Comparison of ENCODE assay signal across 31 cellular contexts in the genomic region with DNA sequence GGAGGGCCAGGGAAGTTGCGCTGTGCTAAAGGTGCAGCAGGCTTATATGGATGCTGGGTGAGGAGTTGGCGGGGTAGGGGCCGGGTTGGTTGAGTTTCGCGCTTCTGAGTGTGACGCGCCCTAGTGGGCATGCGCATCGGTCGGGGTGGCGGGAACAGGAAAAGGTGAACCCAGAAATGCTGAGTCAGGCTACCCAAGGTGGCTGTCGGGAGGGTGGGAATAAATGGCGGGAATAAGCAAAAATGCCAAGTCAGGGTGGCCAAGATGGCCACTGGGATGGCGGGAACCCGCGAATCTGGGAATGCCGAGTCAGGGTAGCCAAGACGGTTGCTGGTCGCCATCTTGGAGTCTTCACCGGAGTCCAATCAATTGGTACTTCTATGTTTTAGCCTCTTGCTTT.
"Had no signal": no experiment of that assay in that cellular context is flagged by ENCODE, and none has a peak within 500 bp of the region (broad histone marks: within the 10 kb centered on the region; RNA-seq: fewer than 3 reads in every experiment).

No MANE protein-coding gene starts in this region.

- H3K36me3 ChIP-seq: adrenal gland, esophagus muscularis mucosa, gastrocnemius medialis, heart left ventricle, WERI-Rb-1 had no signal

- H3K27ac ChIP-seq: adrenal gland, body of pancreas, esophagus muscularis mucosa, foreskin keratinocyte, gastrocnemius medialis, heart left ventricle, WERI-Rb-1 had no signal

- FAIRE-seq: colon had no signal

- DNase-seq: activated B cell treated with CpG ODN at 0.5 μM for 24 hours; activated CD4-positive, alpha-beta T cell treated with anti-CD3 and anti-CD28 coated beads for 48 hours; activated CD4-positive, alpha-beta T cell treated with anti-CD3 and anti-CD28 coated beads, Interleukin-2, amount 50 U/mL, for 1 hour; activated CD4-positive, alpha-beta T cell treated with anti-CD3 and anti-CD28 coated beads, Interleukin-2, amount 50 U/mL, for 48 hours; activated CD8-positive, alpha-beta memory T cell treated with anti-CD3 and anti-CD28 coated beads for 24 hours; activated CD8-positive, alpha-beta T cell treated with anti-CD3 and anti-CD28 coated beads for 36 hours; activated effector memory CD4-positive, alpha-beta T cell treated with anti-CD3 and anti-CD28 coated beads, Interleukin-2, amount 50 U/mL, for 16 hours; activated naive CD4-positive, alpha-beta T cell treated with anti-CD3 and anti-CD28 coated beads for 36 hours; activated naive CD8-positive, alpha-beta T cell treated with anti-CD3 and anti-CD28 coated beads for 36 hours; activated naive CD8-positive, alpha-beta T cell treated with anti-CD3 and anti-CD28 coated beads, Interleukin-2, amount 50 U/mL, for 24 hours; activated T-cell treated with anti-CD3 and anti-CD28 coated beads, Interleukin-2, amount 50 U/mL, for 1 hour; activated T-cell treated with anti-CD3 and anti-CD28 coated beads, Interleukin-2, amount 50 U/mL, for 48 hours; adrenal gland; amygdala; aorta; body of pancreas; caudate nucleus; cortex of kidney; dermis blood vessel endothelial cell; effector CD4-positive, alpha-beta T cell; effector memory CD8-positive, alpha-beta T cell; erythroblast; foreskin keratinocyte; gastrocnemius medialis; glutamatergic neuron; heart left ventricle; T1000; WERI-Rb-1 had no signal

- H3K27me3 ChIP-seq: adrenal gland, body of pancreas, esophagus muscularis mucosa, foreskin keratinocyte, gastrocnemius medialis, heart left ventricle had no signal

- H3K9me3 ChIP-seq: adrenal gland, body of pancreas, gastrocnemius medialis had no signal

- H3K4me3 ChIP-seq: adrenal gland, body of pancreas, esophagus muscularis mucosa, gastrocnemius medialis, heart left ventricle had no signal

- ATAC-seq: activated CD4-positive, CD25-positive, alpha-beta regulatory T cell treated with anti-CD3 and anti-CD28 coated beads, Interleukin-2, amount 50 U/mL, for 24 hours; activated CD8-positive, alpha-beta T cell treated with anti-CD3 and anti-CD28 coated beads for 36 hours; activated naive CD8-positive, alpha-beta T cell treated with anti-CD3 and anti-CD28 coated beads, Interleukin-2, amount 50 U/mL, for 24 hours; body of pancreas; effector memory CD8-positive, alpha-beta T cell; foreskin keratinocyte; gastrocnemius medialis; heart left ventricle had no signal

- H3K4me1 ChIP-seq: adrenal gland, body of pancreas, esophagus muscularis mucosa, foreskin keratinocyte, gastrocnemius medialis, heart left ventricle had no signal
